ENCODE assay signal across 8 cellular contexts in genomic region chr12:69360348-69360672, GRCh38. TPM values are rescaled to one million over a fixed set of nuclear protein-coding genes. Genes with fewer than 3 reads are reported as not detected.
DNase-seq lines count a peak whose midpoint lies in the region; ATAC-seq and TF ChIP-seq lines count a peak whose summit lies in the region.

No MANE protein-coding gene starts in this region.

- H3K4me3 Mint-ChIP-seq in natural killer cell: peak overlapping the region; percentile 88

- H3K27ac Mint-ChIP-seq in natural killer cell: peak overlapping the region; percentile 93 to 95

- H3K9me3 Mint-ChIP-seq in natural killer cell: no peaks in the 10 kb centered on the region

- DNase-seq in BE2C: no peak
- DNase-seq in MG63: no peak
- no peak for DNase-seq in natural killer cell
- DNase-seq in SKM-1 treated with dmso at 0.1 percent for 144 hours (lab: John Stamatoyannopoulos, UW; ENCODE audit: unreplicated experiment): no peak
- no peak for DNase-seq in hippocampal formation (lab: John Stamatoyannopoulos, UW)
- no peak for DNase-seq in D341Med (ENCODE audit: low spot score)

- peaks cover 2% of the 10 kb centered on the region; the same call in 1 of the 2 replicates for H3K36me3 ChIP-seq in BE2C
- H3K36me3 ChIP-seq in MG63: peaks cover 16% of the 10 kb centered on the region
- peaks cover 0 to 8% of the 10 kb centered on the region in 2 donors for H3K36me3 ChIP-seq in duodenal mucosa (ENCODE audit: control insufficient read depth in 1 of 2, insufficient read depth in 2 of 2, low read length in 2 of 2)

- no peaks in the 10 kb centered on the region for H3K36me3 Mint-ChIP-seq in natural killer cell

- no peaks in the 10 kb centered on the region for H3K27me3 ChIP-seq in BE2C
- no peaks in the 10 kb centered on the region for H3K27me3 ChIP-seq in MG63
- no peaks in the 10 kb centered on the region for H3K27me3 ChIP-seq in duodenal mucosa (ENCODE audit: control insufficient read depth in 1 of 2, insufficient read depth in 2 of 2, low read length in 2 of 2)

- H3K4me3 ChIP-seq in BE2C (ENCODE audit: low read depth, low read length) (peak overlapping the region; percentile 80), MG63 (peak overlapping the region; percentile 92), duodenal mucosa (ENCODE audit: low read depth in 1 of 2, low read length in 2 of 2) (peak overlapping the region; percentile 85 to 98)

- intact Hi-C loops in natural killer cell (cut with micrococcal nuclease): no loop called here

- peak overlapping the region; percentile 97 for H3K27ac ChIP-seq in duodenal mucosa (ENCODE audit: low read depth, low read length)

- H3K9ac ChIP-seq in duodenal mucosa (ENCODE audit: low read depth in 1 of 2, low read length in 2 of 2): peak overlapping the region; percentile 63 to 87

- H3K4me1 ChIP-seq in BE2C (no peaks in the 10 kb centered on the region), duodenal mucosa (ENCODE audit: control insufficient read depth in 1 of 2, insufficient read depth in 2 of 2, low read length in 2 of 2) (peaks cover 5 to 11% of the 10 kb centered on the region in 2 donors)

- ATAC-seq in natural killer cell: no peak
- ATAC-seq in GM19035 (IDR thresholded peaks at IDR 0.05; ENCODE audit: unreplicated experiment): no peak

- H3K4me1 Mint-ChIP-seq in natural killer cell: peaks cover 25 to 27% of the 10 kb centered on the region in 2 donors

- peaks cover 0 to 4% of the 10 kb centered on the region in 2 donors for H3K27me3 Mint-ChIP-seq in natural killer cell (ENCODE audit: low read depth in 2 of 2)

- TF ChIP-seq CTCF in BE2C (IDR thresholded peaks at IDR 0.05; ENCODE audit: low read depth, low read length) (no peak), natural killer cell (IDR thresholded peaks at IDR 0.05) (no peak)

- H3K9me3 ChIP-seq in BE2C (no peaks in the 10 kb centered on the region), MG63 (no peaks in the 10 kb centered on the region), duodenal mucosa (ENCODE audit: control insufficient read depth in 1 of 2, low read length in 2 of 2) (no peaks in the 10 kb centered on the region)

RNA-seq across cellular contexts. Expression of gene YEATS4, which starts 0.8 kb away (rescaled TPM):
- polyA plus RNA-seq in BE2C (2012; ENCODE audit: insufficient read depth, insufficient read length, low read depth): 12.8 TPM
- total RNA-seq in MG63 (2014; rRNA removed; shearing (Covaris generic); ENCODE audit: low replicate concordance): 32.3 and 75.0 TPM in 2 replicates
- 10 to 100 TPM; 18.2 to 23.9 (median 20.3) TPM for total RNA-seq in natural killer cell

RNA-seq across cellular contexts. Expression of gene LYZ, which starts 12.1 kb away (rescaled TPM):
- polyA plus RNA-seq in BE2C (2012; ENCODE audit: insufficient read depth, insufficient read length, low read depth): not detected
- total RNA-seq in MG63 (2014; rRNA removed; shearing (Covaris generic); ENCODE audit: low replicate concordance): not detected in 2 replicates
- 100 to 1,000 TPM in 2 of 3 donors, 10 to 100 TPM in 1; 83.1 to 337 (median 146) TPM for total RNA-seq in natural killer cell

Comparison
In these comparisons a context has a peak if more than half of its experiments do, and no peak if none do; other contexts are left out.
1. RNA of gene LYZ, which starts 12.1 kb away (total RNA-seq): 83.1 to 337 TPM in natural killer cell; not detected in MG63; every median in the first group is over 10 times any median in the second.
2. Peak in every context shown above with its lines, with median percentiles within 50 percentile points of each other: H3K4me3 ChIP-seq.